ENCODE assay signal across 11 cellular contexts in genomic region chr14:61330511-61330910, GRCh38.
DNase-seq lines count a peak whose midpoint lies in the region; ATAC-seq lines count a peak whose summit lies in the region.
"Had no signal": no experiment of that assay in that cellular context is flagged by ENCODE, and none has a peak within 500 bp of the region (broad histone marks: within the 10 kb centered on the region; RNA-seq: fewer than 3 reads in every experiment).

No MANE protein-coding gene starts in this region.

- peak; percentile 43 for DNase-seq in activated naive CD4-positive, alpha-beta T cell treated with anti-CD3 and anti-CD28 coated beads, Interleukin-2, amount 10 ng/mL, durations not matched to agents 7 days and 5 days
- no peak for DNase-seq in activated naive CD4-positive, alpha-beta T cell treated with anti-CD3 and anti-CD28 coated beads, Interleukin-2, amount 50 U/mL, for 16 hours
- DNase-seq in stimulated activated naive CD8-positive, alpha-beta T cell treated with anti-CD3 and anti-CD28 coated beads, Interleukin-15, amount 100 ng/mL, for 72 hours = peak; percentile 50 to 69
- no peak for DNase-seq in stimulated activated CD4-positive, alpha-beta T cell treated with anti-CD3 and anti-CD28 coated beads, Interleukin-4, amount 100 ng/mL, for 1 hour
- DNase-seq in stimulated activated CD4-positive, alpha-beta T cell treated with anti-CD3 and anti-CD28 coated beads, Interleukin-1b, Interleukin-23, amount 100 ng/mL, for 48 hours = no peak
- no peak for DNase-seq in UCSD-AML1 (lab: John Stamatoyannopoulos, UW; ENCODE audit: unreplicated experiment)
- DNase-seq: activated effector memory CD4-positive, alpha-beta T cell treated with Interleukin-2 at 50 U/mL for 16 hours; DMS53; foreskin melanocyte had no signal

- CTCF ChIA-PET in activated naive CD4-positive, alpha-beta T cell treated with anti-CD3 and anti-CD28 coated beads, Interleukin-2, amount 10 ng/mL, durations not matched to agents 7 days and 5 days (lab: Charles Lee) = interaction anchor here (1.4 to 2.0 kb wide), 2 partner anchors 9 to 11 kb away, joined by 3 to 7 read pairs; partner anchors contain the start of gene PRKCH

- H3K4me3 Mint-ChIP-seq in activated naive CD4-positive, alpha-beta T cell treated with anti-CD3 and anti-CD28 coated beads, Interleukin-2, amount 10 ng/mL, durations not matched to agents 7 days and 5 days = peak overlapping the region; percentile 68
- peak overlapping the region; percentile 88 for H3K4me3 Mint-ChIP-seq in activated naive CD8-positive, alpha-beta T cell
- peak overlapping the region; percentile 77 to 96 for H3K4me3 Mint-ChIP-seq in stimulated activated naive CD8-positive, alpha-beta T cell treated with anti-CD3 and anti-CD28 coated beads, Interleukin-15, amount 100 ng/mL, for 72 hours

- H3K36me3 Mint-ChIP-seq in activated naive CD4-positive, alpha-beta T cell treated with anti-CD3 and anti-CD28 coated beads, Interleukin-2, amount 10 ng/mL, durations not matched to agents 7 days and 5 days = peaks cover 57% of the 10 kb centered on the region
- peaks cover 4% of the 10 kb centered on the region for H3K36me3 Mint-ChIP-seq in activated naive CD8-positive, alpha-beta T cell

- no peaks in the 10 kb centered on the region for H3K9me3 Mint-ChIP-seq in activated naive CD4-positive, alpha-beta T cell treated with anti-CD3 and anti-CD28 coated beads, Interleukin-2, amount 10 ng/mL, durations not matched to agents 7 days and 5 days
- H3K9me3 Mint-ChIP-seq in activated naive CD8-positive, alpha-beta T cell (ENCODE audit: low read depth) = no peaks in the 10 kb centered on the region
- peaks cover 0 to 4% of the 10 kb centered on the region in 2 donors for H3K9me3 Mint-ChIP-seq in stimulated activated naive CD8-positive, alpha-beta T cell treated with anti-CD3 and anti-CD28 coated beads, Interleukin-15, amount 100 ng/mL, for 72 hours

- H3K27me3 Mint-ChIP-seq in activated naive CD4-positive, alpha-beta T cell treated with anti-CD3 and anti-CD28 coated beads, Interleukin-2, amount 10 ng/mL, durations not matched to agents 7 days and 5 days = no peaks in the 10 kb centered on the region
- H3K27me3 Mint-ChIP-seq in activated naive CD8-positive, alpha-beta T cell = no peaks in the 10 kb centered on the region
- H3K27me3 Mint-ChIP-seq in stimulated activated naive CD8-positive, alpha-beta T cell treated with anti-CD3 and anti-CD28 coated beads, Interleukin-15, amount 100 ng/mL, for 72 hours = no peaks in the 10 kb centered on the region

- H3K4me1 Mint-ChIP-seq in activated naive CD4-positive, alpha-beta T cell treated with anti-CD3 and anti-CD28 coated beads, Interleukin-2, amount 10 ng/mL, durations not matched to agents 7 days and 5 days = peaks cover 92% of the 10 kb centered on the region
- H3K4me1 Mint-ChIP-seq in activated naive CD8-positive, alpha-beta T cell (ENCODE audit: low read depth) = peaks cover 88% of the 10 kb centered on the region
- peaks cover 85% of the 10 kb centered on the region for H3K4me1 Mint-ChIP-seq in stimulated activated naive CD8-positive, alpha-beta T cell treated with anti-CD3 and anti-CD28 coated beads, Interleukin-15, amount 100 ng/mL, for 72 hours

- peak; percentile 54 for ATAC-seq in HG02884 (IDR thresholded peaks at IDR 0.05; ENCODE audit: unreplicated experiment)
- peak; percentile 76 for ATAC-seq in stimulated activated naive CD8-positive, alpha-beta T cell treated with anti-CD3 and anti-CD28 coated beads, Interleukin-15, amount 100 ng/mL, for 72 hours

- peak overlapping the region; percentile 84 for H3K27ac Mint-ChIP-seq in activated naive CD4-positive, alpha-beta T cell treated with anti-CD3 and anti-CD28 coated beads, Interleukin-2, amount 10 ng/mL, durations not matched to agents 7 days and 5 days
- peak overlapping the region; percentile 97 for H3K27ac Mint-ChIP-seq in activated naive CD8-positive, alpha-beta T cell
- H3K27ac Mint-ChIP-seq in stimulated activated naive CD8-positive, alpha-beta T cell treated with anti-CD3 and anti-CD28 coated beads, Interleukin-15, amount 100 ng/mL, for 72 hours = peak overlapping the region; percentile 94 to 99

Comparison
In these comparisons a context has a peak if more than half of its experiments do, and no peak if none do; other contexts are left out.
1. DNase-seq: peak in activated naive CD4-positive, alpha-beta T cell treated with anti-CD3 and anti-CD28 coated beads, Interleukin-2, amount 10 ng/mL, durations not matched to agents 7 days and 5 days (single experiment) and stimulated activated naive CD8-positive, alpha-beta T cell treated with anti-CD3 and anti-CD28 coated beads, Interleukin-15, amount 100 ng/mL, for 72 hours (2 of 2); none in activated naive CD4-positive, alpha-beta T cell treated with anti-CD3 and anti-CD28 coated beads, Interleukin-2, amount 50 U/mL, for 16 hours (single experiment), stimulated activated CD4-positive, alpha-beta T cell treated with anti-CD3 and anti-CD28 coated beads, Interleukin-4, amount 100 ng/mL, for 1 hour (single experiment), stimulated activated CD4-positive, alpha-beta T cell treated with anti-CD3 and anti-CD28 coated beads, Interleukin-1b, Interleukin-23, amount 100 ng/mL, for 48 hours (single experiment) and UCSD-AML1 (single experiment).
2. Peak in every context shown above with its lines, with median percentiles within 50 percentile points of each other: H3K27ac Mint-ChIP-seq and H3K4me3 Mint-ChIP-seq.